In genomic region chr18:79763407-79763806, GRCh38 we compare ENCODE assay signal across 19 cellular contexts. TPM values are rescaled to one million over a fixed set of nuclear protein-coding genes. Genes with fewer than 3 reads are reported as not detected.
"Had no signal": no experiment of that assay in that cellular context is flagged by ENCODE, and none has a peak within 500 bp of the region (broad histone marks: within the 10 kb centered on the region; RNA-seq: fewer than 3 reads in every experiment).

No MANE protein-coding gene starts in this region.

- ATAC-seq: effector memory CD8-positive, alpha-beta T cell; gastroesophageal sphincter; left cardiac atrium; lower lobe of right lung; natural killer cell treated with Interleukin-12 subunit alpha and Interleukin-12 subunit beta and Interleukin-15 and Interleukin-18, amount 100 ng/mL, for 72 hours; psoas muscle; right lobe of liver had no signal

- H3K4me1 Mint-ChIP-seq: memory B cell had no signal

- H3K4me3 Mint-ChIP-seq: effector memory CD8-positive, alpha-beta T cell; memory B cell; natural killer cell treated with Interleukin-12 subunit alpha and Interleukin-12 subunit beta and Interleukin-15 and Interleukin-18, amount 100 ng/mL, for 72 hours had no signal

- DNase-seq: effector memory CD8-positive, alpha-beta T cell; foreskin fibroblast; kidney; left cardiac atrium; left ventricle myocardium inferior; lower lobe of right lung; midbrain; psoas muscle; retina; stimulated activated CD4-positive, alpha-beta T cell treated with anti-CD3 and anti-CD28 coated beads, Interleukin-12 subunit alpha, Interleukin-12 subunit beta, amount 100 ng/mL, for 4 hours; stimulated activated naive CD4-positive, alpha-beta T cell; stomach; substantia nigra; trophoblast cell; uterus had no signal

- H3K27ac Mint-ChIP-seq: effector memory CD8-positive, alpha-beta T cell; memory B cell; natural killer cell treated with Interleukin-12 subunit alpha and Interleukin-12 subunit beta and Interleukin-15 and Interleukin-18, amount 100 ng/mL, for 72 hours had no signal

- FAIRE-seq: kidney had no signal

RNA-seq across cellular contexts. Expression of gene KCNG2, which starts 34.3 kb away (rescaled TPM):
- total RNA-seq: left ventricle myocardium inferior; natural killer cell treated with Interleukin-12 subunit alpha and Interleukin-12 subunit beta and Interleukin-15 and Interleukin-18, amount 100 ng/mL, for 72 hours; right lobe of liver had no signal
